In genomic region chr3:183159319-183159718, GRCh38 we compare ENCODE assay signal across 11 cellular contexts. TPM values are rescaled to one million over a fixed set of nuclear protein-coding genes. Genes with fewer than 3 reads are reported as not detected.
A peak's percentile ranks its signal among the peaks of the same experiment; 100 is the strongest.
DNase-seq lines count a peak whose midpoint lies in the region; ATAC-seq, FAIRE-seq and TF ChIP-seq lines count a peak whose summit lies in the region.
"Had no signal": no experiment of that assay in that cellular context is flagged by ENCODE, and none has a peak within 500 bp of the region (broad histone marks: within the 10 kb centered on the region; RNA-seq: fewer than 3 reads in every experiment).

No MANE protein-coding gene starts in this region.

- in situ Hi-C loops in K562 (cut with MboI): no loop called here

- FAIRE-seq in K562 (lab: Jason Lieb, UNC): peak; percentile 51

- POLR2A ChIA-PET in K562 (lab: Yijun Ruan, JAX): no interaction called here

- no peak for TF ChIP-seq EP300 in K562 (IDR thresholded peaks at IDR 0.05; ENCODE audit: low read length)

- H3K9me3 Mint-ChIP-seq in activated naive CD4-positive, alpha-beta T cell treated with anti-CD3 and anti-CD28 coated beads, Interleukin-2, amount 50 U/mL, for 72 hours: no peaks in the 10 kb centered on the region
- H3K9me3 Mint-ChIP-seq in stimulated activated naive B cell treated with anti-CD40 and anti-IgM and Interleukin-4, amounts not matched to agents 10 μg/mL and 1 μg/mL and 100 μg/mL, for 72 hours: peaks cover 0 to 9% of the 10 kb centered on the region in 2 donors

- WGBS in K562 (ENCODE audit: insufficient coverage, low coverage, missing lambda C conversion rate): 42% methylated on average over 4 of the region's 4 CpGs

- peak overlapping the region; percentile 59 to 84 for H3K27ac Mint-ChIP-seq in activated naive CD4-positive, alpha-beta T cell treated with anti-CD3 and anti-CD28 coated beads, Interleukin-2, amount 50 U/mL, for 72 hours
- H3K27ac Mint-ChIP-seq in stimulated activated naive B cell treated with anti-CD40 and anti-IgM and Interleukin-4, amounts not matched to agents 10 μg/mL and 1 μg/mL and 100 μg/mL, for 72 hours: peak overlapping the region; percentile 78

- peak overlapping the region; percentile 10; the same call in 1 of the 2 replicates for H3K4me3 ChIP-seq in Karpas-422 (ENCODE audit: low read length)
- no peak overlapping the region for H3K4me3 ChIP-seq in K562

- H3K9ac ChIP-seq in Karpas-422 (ENCODE audit: low read length): peak overlapping the region; percentile 4
- H3K9ac ChIP-seq in K562 (ENCODE audit: insufficient read depth in 1 of 2, low read depth in 2 of 2, low read length in 2 of 2): 0 out of 4 replicates have a peak overlapping the region, but pooled peaks of 1 of the 2 experiments have one; percentile 19

- TF ChIP-seq POLR2A in K562 (conservative IDR thresholded peaks at IDR 0.05): no peak

- peak overlapping the region; percentile 68 for H3K4me2 ChIP-seq in Karpas-422 (ENCODE audit: low read depth, low read length, poor library complexity, severe bottlenecking)
- H3K4me2 ChIP-seq in K562 (ENCODE audit: insufficient read depth, low read length): no peak overlapping the region

- H2AFZ ChIP-seq in Karpas-422 (ENCODE audit: low read length): no peak overlapping the region
- peak overlapping the region; percentile 32 for H2AFZ ChIP-seq in K562 (ENCODE audit: low read depth, low read length)

- no peak for DNase-seq in activated naive CD4-positive, alpha-beta T cell treated with anti-CD3 and anti-CD28 coated beads, Interleukin-2, amount 50 U/mL, for 72 hours (ENCODE audit: low spot score in 2 of 2)
- no peak for DNase-seq in activated naive CD4-positive, alpha-beta T cell (lab: John Stamatoyannopoulos, UW)
- DNase-seq in Karpas-422 (peak; percentile 87), K562 (ENCODE audit: extremely low read depth in 1 of 4, low spot score in 3 of 4) (peak in 3 of 4 experiments; percentile 17 to 47 (median 39)), NCI-H1694 treated with DMSO at 0.1 percent for 48 hours (lab: John Stamatoyannopoulos, UW) (no peak), posterior vena cava (ENCODE audit: low spot score) (no peak), Right ventricle myocardium inferior (ENCODE audit: missing footprints) (no peak)
- no peak for DNase-seq in stimulated activated naive B cell treated with anti-CD40 and anti-IgM and Interleukin-4, amounts not matched to agents 10 μg/mL and 1 μg/mL and 100 μg/mL, for 72 hours
- DNase-seq: activated CD8-positive, alpha-beta memory T cell treated with anti-CD3 and anti-CD28 coated beads, Interleukin-2, amount 50 U/mL, for 48 hours; kidney glomerular epithelial cell; Right ventricle myocardium superior had no signal

- H3K4me1 ChIP-seq in Karpas-422 (ENCODE audit: low read length) (peaks cover 80% of the 10 kb centered on the region), K562 (replicated peaks in 1 of 2; ENCODE audit: control insufficient read depth in 2 of 2, insufficient read depth in 2 of 2, low read length in 2 of 2) (peaks cover 0 to 11% of the 10 kb centered on the region in 2 experiments; a peak in 3 of 5 replicates)

- peak overlapping the region; percentile 97 for H3K27ac ChIP-seq in Karpas-422 (ENCODE audit: low read length)
- no peak overlapping the region for H3K27ac ChIP-seq in K562 (ENCODE audit: extremely low read depth, low read depth, low read length)

- BruUV-seq in K562 (replicated peaks; lab: Mats Ljungman, UMichigan): no TSS peak

- peaks cover 1 to 21% of the 10 kb centered on the region in 2 donors for H3K36me3 Mint-ChIP-seq in activated naive CD4-positive, alpha-beta T cell treated with anti-CD3 and anti-CD28 coated beads, Interleukin-2, amount 50 U/mL, for 72 hours
- peaks cover 13 to 43% of the 10 kb centered on the region in 2 donors for H3K36me3 Mint-ChIP-seq in stimulated activated naive B cell treated with anti-CD40 and anti-IgM and Interleukin-4, amounts not matched to agents 10 μg/mL and 1 μg/mL and 100 μg/mL, for 72 hours

- peak overlapping the region in 1 of 2 donors; percentile 7 for H3K4me3 Mint-ChIP-seq in stimulated activated naive B cell treated with anti-CD40 and anti-IgM and Interleukin-4, amounts not matched to agents 10 μg/mL and 1 μg/mL and 100 μg/mL, for 72 hours

- H3K4me1 Mint-ChIP-seq in stimulated activated naive B cell treated with anti-CD40 and anti-IgM and Interleukin-4, amounts not matched to agents 10 μg/mL and 1 μg/mL and 100 μg/mL, for 72 hours: peaks cover 29 to 51% of the 10 kb centered on the region in 2 donors

- intact Hi-C loops in K562 (cut with micrococcal nuclease) (no loop called here), posterior vena cava (cut with DNase I) (no loop called here), Right ventricle myocardium inferior (cut with DNase I) (no loop called here)

- peak in 1 of 2 experiments; percentile 36; a peak in 2 of 4 replicates for TF ChIP-seq RAD21 in K562 (CRISPR knock-in tag; conservative IDR thresholded peaks at IDR 0.05 in 1 of 2, IDR thresholded peaks at IDR 0.05 in 1 of 2)

- H3K27me3 ChIP-seq in Karpas-422 (ENCODE audit: low read length) (no peaks in the 10 kb centered on the region), K562 (ENCODE audit: control insufficient read depth in 2 of 2, insufficient read depth in 2 of 2, low read length in 2 of 2) (no peaks in the 10 kb centered on the region; a peak in 1 of 5 replicates)

- peaks cover 44 to 65% of the 10 kb centered on the region in 2 donors for H3K27me3 Mint-ChIP-seq in stimulated activated naive B cell treated with anti-CD40 and anti-IgM and Interleukin-4, amounts not matched to agents 10 μg/mL and 1 μg/mL and 100 μg/mL, for 72 hours

- no peaks in the 10 kb centered on the region for H3K9me1 ChIP-seq in K562 (ENCODE audit: control insufficient read depth, insufficient read depth, low read length)

- H3K36me3 ChIP-seq in Karpas-422 (ENCODE audit: insufficient read depth, low read length) (peaks cover 22% of the 10 kb centered on the region), K562 (ENCODE audit: control insufficient read depth, insufficient read depth, low read length) (no peaks in the 10 kb centered on the region)

- H3K79me2 ChIP-seq in Karpas-422 (ENCODE audit: low read length) (peaks cover 4% of the 10 kb centered on the region; the same call in 1 of the 2 replicates), K562 (ENCODE audit: control insufficient read depth, insufficient read depth, low read length) (no peaks in the 10 kb centered on the region)

- TF ChIP-seq CTCF in K562 (IDR thresholded peaks at IDR 0.05 in 2 of 3, conservative IDR thresholded peaks at IDR 0.05 in 1 of 3; ENCODE audit: insufficient read depth in 2 of 3, low read depth in 1 of 3, low read length in 3 of 3): peak; percentile 61 to 89 (median 62); a peak in 5 of 6 replicates

- H3K9me3 ChIP-seq in Karpas-422 (ENCODE audit: low read length) (no peaks in the 10 kb centered on the region), K562 (replicated peaks; ENCODE audit: control insufficient read depth, insufficient read depth, low read depth, low read length) (no peaks in the 10 kb centered on the region)

- no peak for ATAC-seq in activated naive CD4-positive, alpha-beta T cell treated with anti-CD3 and anti-CD28 coated beads, Interleukin-2, amount 50 U/mL, for 72 hours
- ATAC-seq in K562: peak; percentile 82
- ATAC-seq in stimulated activated naive B cell treated with anti-CD40 and anti-IgM and Interleukin-4, amounts not matched to agents 10 μg/mL and 1 μg/mL and 100 μg/mL, for 72 hours (replicated peaks): no peak
- no peak for ATAC-seq in Right ventricle myocardium inferior

- no peaks in the 10 kb centered on the region for H3K9me2 ChIP-seq in Karpas-422 (replicated peaks; ENCODE audit: insufficient read depth, low read length)

- CTCF ChIA-PET in K562 (lab: Yijun Ruan, JAX; ENCODE audit: low intra/inter-chr PET ratio): no interaction called here

- no peaks in the 10 kb centered on the region for H4K20me1 ChIP-seq in Karpas-422 (ENCODE audit: insufficient read depth, low read depth, low read length)
- no peaks in the 10 kb centered on the region for H4K20me1 ChIP-seq in K562 (replicated peaks; ENCODE audit: control insufficient read depth, insufficient read depth, low read length)

TF ChIP-seq in K562, 482 proteins besides CTCF, POLR2A, EP300 and RAD21 (continues in another document):
- no peak for TF ChIP-seq HDAC2 (IDR thresholded peaks at IDR 0.05)
- no peak for TF ChIP-seq HMG20A (CRISPR knock-in tag; conservative IDR thresholded peaks at IDR 0.05)
- no peak for TF ChIP-seq MAZ (CRISPR knock-in tag; conservative IDR thresholded peaks at IDR 0.05 in 1 of 2, IDR thresholded peaks at IDR 0.05 in 1 of 2)
- TF ChIP-seq NFYB (IDR thresholded peaks at IDR 0.05; ENCODE audit: extremely low read depth, insufficient read length): no peak
- TF ChIP-seq MEIS2 (IDR thresholded peaks at IDR 0.05; ENCODE audit: partially characterized antibody): no peak
- no peak for TF ChIP-seq CBX3 (IDR thresholded peaks at IDR 0.05; ENCODE audit: borderline replicate concordance in 1 of 2, low read length in 2 of 2)
- TF ChIP-seq U2AF1 (optimal IDR thresholded peaks at IDR 0.05; ENCODE audit: low read depth, low read length): no peak
- TF ChIP-seq BRD4 (IDR thresholded peaks at IDR 0.05): no peak
- TF ChIP-seq SP2 (IDR thresholded peaks at IDR 0.05; ENCODE audit: extremely low read depth, low read depth, low read length, poor library complexity, severe bottlenecking): no peak

RNA-seq across cellular contexts. Expression of gene LAMP3, which starts 3.2 kb away (rescaled TPM):
- 10 to 100 TPM in 1 of 2 donors, 1 to 10 TPM in 1; 6.9 to 16.7 TPM for total RNA-seq in activated naive CD4-positive, alpha-beta T cell treated with anti-CD3 and anti-CD28 coated beads, Interleukin-2, amount 50 U/mL, for 72 hours
- 44.0 and 102 TPM in 2 replicates for total RNA-seq in Karpas-422 (2014; rRNA removed; shearing (Covaris generic); ENCODE audit: low replicate concordance)
- total RNA-seq in K562 (2011; cell fraction: chromatin; rRNA removed; ENCODE audit: low replicate concordance): 0.37 and 0.84 TPM in 2 replicates
- 0.17 and 0.26 TPM in 2 replicates for total RNA-seq in K562 (2011; cell fraction: nucleolus; rRNA removed)
- total RNA-seq in K562 (2011; cell fraction: nucleoplasm; rRNA removed): 0.31 and 0.44 TPM in 2 replicates
- total RNA-seq in K562 (2014; rRNA removed) (0.27 and 0.57 TPM in 2 replicates), K562 (2014; rRNA removed; fragmentation: Illumina TruSeq; extraction: Trizol) (0.67 and 0.91 TPM in 2 replicates), K562 (2015; rRNA removed; fragmentation: Illumina TruSeq; extraction: Trizol) (0.33 and 0.34 TPM in 2 replicates), K562 (2021) (0.65 and 0.82 TPM in 2 replicates), posterior vena cava (under 1 TPM; 0.14 to 0.43 TPM), Right ventricle myocardium inferior (not detected)
- polyA plus RNA-seq in K562 (2011; rRNA removed) (0.35 and 0.51 TPM in 2 replicates), K562 (2014; fragmentation: Illumina TruSeq; extraction: Trizol) (1.5 and 1.8 TPM in 2 replicates), K562 (2014; fragmentation: Nextera tagmentation; extraction: Ambion mirVana) (under 1 TPM; 0.50 to 0.59 TPM), K562 (2014; rRNA removed) (0.48 and 0.58 TPM in 2 replicates)
- 0.24 and 0.34 TPM in 2 replicates for polyA plus RNA-seq in K562 (2011; cell fraction: cytosol; rRNA removed)
- polyA plus RNA-seq in K562 (2011; cell fraction: nucleus; rRNA removed): 0.23 and 0.29 TPM in 2 replicates
- 0.86 and 12.2 TPM in 2 replicates for polyA plus RNA-seq in K562 (2012)
- 0.32 and 0.75 TPM in 2 replicates for polyA minus RNA-seq in K562 (2011; rRNA and poly(A)+ RNA removed)
- not detected in 2 replicates for polyA minus RNA-seq in K562 (2011; cell fraction: cytosol; rRNA and poly(A)+ RNA removed)
- 0.27 TPM in 1 of 2 replicates, not detected in the other for polyA minus RNA-seq in K562 (2011; cell fraction: nucleus; rRNA and poly(A)+ RNA removed)
- total RNA-seq: Right ventricle myocardium superior had no signal

Comparison
In these comparisons a context has a peak if more than half of its experiments do, and no peak if none do; other contexts are left out.
1. DNase-seq: peak in Karpas-422 (single experiment) and K562 (3 of 4); none in activated naive CD4-positive, alpha-beta T cell treated with anti-CD3 and anti-CD28 coated beads, Interleukin-2, amount 50 U/mL, for 72 hours (0 of 2), activated naive CD4-positive, alpha-beta T cell (0 of 4), stimulated activated naive B cell treated with anti-CD40 and anti-IgM and Interleukin-4, amounts not matched to agents 10 μg/mL and 1 μg/mL and 100 μg/mL, for 72 hours (single experiment), NCI-H1694 treated with DMSO at 0.1 percent for 48 hours (single experiment), posterior vena cava (single experiment) and Right ventricle myocardium inferior (single experiment).